Comparison of ENCODE assay signal across 1 cellular context in genomic region chr4:168942985-168943384, GRCh38.
A peak's percentile ranks its signal among the peaks of the same experiment; 100 is the strongest.
TF ChIP-seq lines count a peak whose summit lies in the region.

No MANE protein-coding gene starts in this region.

TF ChIP-seq in HepG2, 621 proteins besides CTCF, POLR2A, EP300 and RAD21:
- TF ChIP-seq, protein P1, sequence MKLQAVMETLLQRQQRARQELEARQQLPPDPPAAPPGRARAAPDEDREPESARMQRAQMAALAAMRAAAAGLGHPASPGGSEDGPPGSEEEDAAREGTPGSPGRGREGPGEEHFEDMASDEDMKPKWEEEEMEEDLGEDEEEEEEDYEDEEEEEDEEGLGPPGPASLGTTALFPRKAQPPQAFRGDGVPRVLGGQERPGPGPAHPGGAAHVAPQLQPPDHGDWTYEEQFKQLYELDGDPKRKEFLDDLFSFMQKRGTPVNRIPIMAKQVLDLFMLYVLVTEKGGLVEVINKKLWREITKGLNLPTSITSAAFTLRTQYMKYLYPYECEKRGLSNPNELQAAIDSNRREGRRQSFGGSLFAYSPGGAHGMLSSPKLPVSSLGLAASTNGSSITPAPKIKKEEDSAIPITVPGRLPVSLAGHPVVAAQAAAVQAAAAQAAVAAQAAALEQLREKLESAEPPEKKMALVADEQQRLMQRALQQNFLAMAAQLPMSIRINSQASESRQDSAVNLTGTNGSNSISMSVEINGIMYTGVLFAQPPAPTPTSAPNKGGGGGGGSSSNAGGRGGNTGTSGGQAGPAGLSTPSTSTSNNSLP (IDR thresholded peaks at IDR 0.05; ENCODE audit: low read depth, low read length) = peak; percentile 73; the same call in 1 of the 2 replicates
- TF ChIP-seq ONECUT2 (CRISPR knock-in tag; IDR thresholded peaks at IDR 0.05) (peak; percentile 62; the same call in 1 of the 2 replicates), ZBTB33 (CRISPR knock-in tag; IDR thresholded peaks at IDR 0.05) (0 out of 2 replicates have a peak, but pooled peaks have one; percentile 12), ZNF703 (CRISPR knock-in tag; IDR thresholded peaks at IDR 0.05; ENCODE audit: borderline replicate concordance) (no peak), JUND (CRISPR knock-in tag; IDR thresholded peaks at IDR 0.05) (no peak), STAG1 (CRISPR knock-in tag; IDR thresholded peaks at IDR 0.05) (peak; percentile 34)
- TF ChIP-seq, protein P2, sequence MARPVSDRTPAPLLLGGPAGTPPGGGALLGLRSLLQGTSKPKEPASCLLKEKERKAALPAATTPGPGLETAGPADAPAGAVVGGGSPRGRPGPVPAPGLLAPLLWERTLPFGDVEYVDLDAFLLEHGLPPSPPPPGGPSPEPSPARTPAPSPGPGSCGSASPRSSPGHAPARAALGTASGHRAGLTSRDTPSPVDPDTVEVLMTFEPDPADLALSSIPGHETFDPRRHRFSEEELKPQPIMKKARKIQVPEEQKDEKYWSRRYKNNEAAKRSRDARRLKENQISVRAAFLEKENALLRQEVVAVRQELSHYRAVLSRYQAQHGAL (CRISPR knock-in tag; IDR thresholded peaks at IDR 0.05; ENCODE audit: not compliant biosample characterization) = no peak
